ENCODE assay signal across 14 cellular contexts in the genomic region with DNA sequence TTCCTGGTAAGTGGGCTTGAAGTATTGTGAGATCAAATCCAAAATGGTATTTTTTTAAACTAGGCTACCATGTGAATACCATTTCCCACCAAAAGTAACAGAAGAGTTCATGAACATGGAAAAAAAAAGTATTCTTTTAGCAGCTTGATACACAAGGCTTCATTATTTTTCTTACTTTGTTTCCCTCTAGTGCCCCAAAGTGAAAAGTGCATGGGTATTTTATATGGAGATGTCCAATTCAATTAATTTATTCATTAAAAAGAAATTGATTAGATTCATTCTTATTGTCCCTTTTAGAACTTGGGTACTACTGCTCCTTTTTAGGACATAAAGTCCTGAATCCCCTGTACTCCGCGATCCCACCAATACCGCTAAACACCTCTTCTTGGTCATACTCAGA. TPM values are rescaled to one million over a fixed set of nuclear protein-coding genes. Genes with fewer than 3 reads are reported as not detected.
DNase-seq lines count a peak whose midpoint lies in the region; ATAC-seq and TF ChIP-seq lines count a peak whose summit lies in the region.
"Had no signal": no experiment of that assay in that cellular context is flagged by ENCODE, and none has a peak within 500 bp of the region (broad histone marks: within the 10 kb centered on the region; RNA-seq: fewer than 3 reads in every experiment).

No MANE protein-coding gene starts in this region.

- no peaks in the 10 kb centered on the region for H3K36me3 Mint-ChIP-seq in stimulated activated effector memory CD8-positive, alpha-beta T cell treated with anti-CD3 and anti-CD28 coated beads, Interleukin-12 subunit alpha, Interleukin-12 subunit beta, amount 100 ng/mL, for 72 hours
- H3K36me3 Mint-ChIP-seq: activated naive CD4-positive, alpha-beta T cell treated with anti-CD3 and anti-CD28 coated beads, Interleukin-2, amount 10 ng/mL, durations not matched to agents 7 days and 5 days; stimulated activated naive B cell treated with anti-CD40 and anti-IgM and Interleukin-4, amounts not matched to agents 10 μg/mL and 1 μg/mL and 100 μg/mL, for 72 hours had no signal

- peak; percentile 30; the same call in 1 of the 2 replicates for TF ChIP-seq CTCF in Panc1 (IDR thresholded peaks at IDR 0.05)

- peak; percentile 41 for DNase-seq in SIG-M5 treated with dmso at 0.1 percent for 504 hours (lab: John Stamatoyannopoulos, UW; ENCODE audit: unreplicated experiment)
- DNase-seq in SIG-M5 (lab: John Stamatoyannopoulos, UW) = no peak
- no peak for DNase-seq in Panc1 (ENCODE audit: low read depth, low spot score)
- DNase-seq in fibroblast of gingiva (ENCODE audit: low read depth) = peak; percentile 9
- no peak for DNase-seq in stimulated activated effector memory CD8-positive, alpha-beta T cell treated with anti-CD3 and anti-CD28 coated beads, Interleukin-12 subunit alpha, Interleukin-12 subunit beta, amount 100 ng/mL, for 72 hours (ENCODE audit: low spot score in 2 of 2)
- no peak for DNase-seq in NCI-H1048 (lab: John Stamatoyannopoulos, UW)
- DNase-seq: activated naive CD4-positive, alpha-beta T cell treated with anti-CD3 and anti-CD28 coated beads, Interleukin-2, amount 10 ng/mL, durations not matched to agents 7 days and 5 days; left ventricle myocardium superior; NCI-H774; small intestine; stimulated activated naive B cell treated with anti-CD40 and anti-IgM and Interleukin-4, amounts not matched to agents 10 μg/mL and 1 μg/mL and 100 μg/mL, for 72 hours had no signal

- no peak overlapping the region for H3K27ac ChIP-seq in Panc1 (ENCODE audit: low read length)

- BruUV-seq in Panc1 (replicated peaks; lab: Mats Ljungman, UMichigan) = no TSS peak

- H3K4me1 Mint-ChIP-seq in stimulated activated effector memory CD8-positive, alpha-beta T cell treated with anti-CD3 and anti-CD28 coated beads, Interleukin-12 subunit alpha, Interleukin-12 subunit beta, amount 100 ng/mL, for 72 hours = peaks cover 17% of the 10 kb centered on the region
- H3K4me1 Mint-ChIP-seq: activated naive CD4-positive, alpha-beta T cell treated with anti-CD3 and anti-CD28 coated beads, Interleukin-2, amount 10 ng/mL, durations not matched to agents 7 days and 5 days had no signal

- no peaks in the 10 kb centered on the region for H3K36me3 ChIP-seq in Panc1 (ENCODE audit: control insufficient read depth, insufficient read depth, low read length)

- peak overlapping the region; percentile 37 for H3K27ac Mint-ChIP-seq in stimulated activated effector memory CD8-positive, alpha-beta T cell treated with anti-CD3 and anti-CD28 coated beads, Interleukin-12 subunit alpha, Interleukin-12 subunit beta, amount 100 ng/mL, for 72 hours
- H3K27ac Mint-ChIP-seq: activated naive CD4-positive, alpha-beta T cell treated with anti-CD3 and anti-CD28 coated beads, Interleukin-2, amount 10 ng/mL, durations not matched to agents 7 days and 5 days; stimulated activated naive B cell treated with anti-CD40 and anti-IgM and Interleukin-4, amounts not matched to agents 10 μg/mL and 1 μg/mL and 100 μg/mL, for 72 hours had no signal

- no peaks in the 10 kb centered on the region for H3K9me3 ChIP-seq in Panc1 (ENCODE audit: control insufficient read depth, insufficient read depth, low read depth, low read length)

- intact Hi-C loops in Panc1 (cut with micrococcal nuclease; ENCODE audit: unreplicated experiment) = loop anchor here (10.0 kb wide), 1 partner anchor 248 kb away; no protein-coding TSS in a partner anchor

- no peaks in the 10 kb centered on the region for H3K4me1 ChIP-seq in Panc1 (ENCODE audit: control insufficient read depth, insufficient read depth, low read length)

- POLR2A ChIA-PET in Panc1 (lab: Charles Lee) = no interaction called here

- CTCF ChIA-PET in Panc1 (lab: Charles Lee) = no interaction called here

- no peaks in the 10 kb centered on the region for H3K27me3 ChIP-seq in Panc1 (ENCODE audit: control insufficient read depth, insufficient read depth, low read length)

- ATAC-seq in Panc1 = no peak
- no peak for ATAC-seq in stimulated activated effector memory CD8-positive, alpha-beta T cell treated with anti-CD3 and anti-CD28 coated beads, Interleukin-12 subunit alpha, Interleukin-12 subunit beta, amount 100 ng/mL, for 72 hours
- no peak for ATAC-seq in GM18861 (IDR thresholded peaks at IDR 0.05; ENCODE audit: unreplicated experiment)
- no peak for ATAC-seq in GM21723 (IDR thresholded peaks at IDR 0.05; ENCODE audit: unreplicated experiment)
- ATAC-seq: left ventricle myocardium superior; stimulated activated naive B cell treated with anti-CD40 and anti-IgM and Interleukin-4, amounts not matched to agents 10 μg/mL and 1 μg/mL and 100 μg/mL, for 72 hours had no signal

- in situ Hi-C loops in Panc1 (cut with HindIII; ENCODE audit: low pct_unique_long_range_greater_than_20kb, low sequenced_read_pairs) = no loop called here

- no peak overlapping the region for H3K4me3 Mint-ChIP-seq in stimulated activated effector memory CD8-positive, alpha-beta T cell treated with anti-CD3 and anti-CD28 coated beads, Interleukin-12 subunit alpha, Interleukin-12 subunit beta, amount 100 ng/mL, for 72 hours
- H3K4me3 Mint-ChIP-seq: activated naive CD4-positive, alpha-beta T cell treated with anti-CD3 and anti-CD28 coated beads, Interleukin-2, amount 10 ng/mL, durations not matched to agents 7 days and 5 days; stimulated activated naive B cell treated with anti-CD40 and anti-IgM and Interleukin-4, amounts not matched to agents 10 μg/mL and 1 μg/mL and 100 μg/mL, for 72 hours had no signal

- H3K4me3 ChIP-seq in Panc1 (ENCODE audit: low read depth in 2 of 2, low read length in 2 of 2) = no peak overlapping the region

- no peaks in the 10 kb centered on the region for H3K9me3 Mint-ChIP-seq in stimulated activated effector memory CD8-positive, alpha-beta T cell treated with anti-CD3 and anti-CD28 coated beads, Interleukin-12 subunit alpha, Interleukin-12 subunit beta, amount 100 ng/mL, for 72 hours
- H3K9me3 Mint-ChIP-seq: activated naive CD4-positive, alpha-beta T cell treated with anti-CD3 and anti-CD28 coated beads, Interleukin-2, amount 10 ng/mL, durations not matched to agents 7 days and 5 days; stimulated activated naive B cell treated with anti-CD40 and anti-IgM and Interleukin-4, amounts not matched to agents 10 μg/mL and 1 μg/mL and 100 μg/mL, for 72 hours had no signal

RNA-seq across cellular contexts. Expression of a gene that starts 28.6 kb away (rescaled TPM):
- total RNA-seq in Panc1 (2021; ENCODE audit: unreplicated experiment) = not detected
- polyA plus RNA-seq in Panc1 (2012; ENCODE audit: insufficient read length) = not detected
- total RNA-seq: left ventricle myocardium superior had no signal
- polyA plus RNA-seq: BJ had no signal

Comparison
In these comparisons a context has a peak if more than half of its experiments do, and no peak if none do; other contexts are left out.
1. DNase-seq: peak in SIG-M5 treated with dmso at 0.1 percent for 504 hours (single experiment) and fibroblast of gingiva (single experiment); none in SIG-M5 (single experiment), Panc1 (single experiment), stimulated activated effector memory CD8-positive, alpha-beta T cell treated with anti-CD3 and anti-CD28 coated beads, Interleukin-12 subunit alpha, Interleukin-12 subunit beta, amount 100 ng/mL, for 72 hours (0 of 2) and NCI-H1048 (single experiment).